ENCODE assay signal across 1 cellular context in genomic region chr3:134483195-134483890, GRCh38.
TF ChIP-seq lines count a peak whose summit lies in the region.

No MANE protein-coding gene starts in this region.

TF ChIP-seq in H1, 55 proteins besides CTCF, POLR2A, EP300 and RAD21 (continued from another document):
- TF ChIP-seq SP2 (IDR thresholded peaks at IDR 0.05; ENCODE audit: low read length) (no peak), MAX (IDR thresholded peaks at IDR 0.05) (no peak), HDAC6 (IDR thresholded peaks at IDR 0.05; ENCODE audit: low read depth, low read length) (no peak), BRCA1 (IDR thresholded peaks at IDR 0.05; ENCODE audit: low read depth, low read length) (no peak), KDM4A (IDR thresholded peaks at IDR 0.05; ENCODE audit: low read depth, low read length, severe bottlenecking) (no peak)
- TF ChIP-seq, protein P1, sequence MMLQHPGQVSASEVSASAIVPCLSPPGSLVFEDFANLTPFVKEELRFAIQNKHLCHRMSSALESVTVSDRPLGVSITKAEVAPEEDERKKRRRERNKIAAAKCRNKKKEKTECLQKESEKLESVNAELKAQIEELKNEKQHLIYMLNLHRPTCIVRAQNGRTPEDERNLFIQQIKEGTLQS (IDR thresholded peaks at IDR 0.05; ENCODE audit: insufficient read depth, low read depth, low read length): no peak
